11 cellular contexts compared by ENCODE assay signal in genomic region chr14:76307786-76308780, GRCh38.
"Had no signal": no experiment of that assay in that cellular context is flagged by ENCODE, and none has a peak within 500 bp of the region (broad histone marks: within the 10 kb centered on the region; RNA-seq: fewer than 3 reads in every experiment).

No MANE protein-coding gene starts in this region.

- DNase-seq: activated CD4-positive, alpha-beta T cell treated with anti-CD3 and anti-CD28 coated beads, Interleukin-2, amount 50 U/mL, for 48 hours; activated CD8-positive, alpha-beta memory T cell treated with anti-CD3 and anti-CD28 coated beads, Interleukin-2, amount 10 ng/mL, durations not matched to agents 7 days and 5 days; activated T-cell treated with anti-CD3 and anti-CD28 coated beads, Interleukin-2, amount 50 U/mL, for 24 hours; foreskin melanocyte; immature natural killer cell; left colon; lower lobe of right lung; ovary; T-helper 1 cell had no signal

- ATAC-seq: activated CD8-positive, alpha-beta memory T cell treated with anti-CD3 and anti-CD28 coated beads, Interleukin-2, amount 10 ng/mL, durations not matched to agents 7 days and 5 days; activated naive CD4-positive, alpha-beta T cell treated with anti-CD3 and anti-CD28 coated beads, Interleukin-2, amount 50 U/mL, for 72 hours; left colon; lower lobe of right lung; sciatic nerve had no signal
